Comparison of ENCODE assay signal across 39 cellular contexts in genomic region chr10:124423813-124424212, GRCh38. TPM values are rescaled to one million over a fixed set of nuclear protein-coding genes. Genes with fewer than 3 reads are reported as not detected.
"Had no signal": no experiment of that assay in that cellular context is flagged by ENCODE, and none has a peak within 500 bp of the region (broad histone marks: within the 10 kb centered on the region; RNA-seq: fewer than 3 reads in every experiment).

No MANE protein-coding gene starts in this region.

- H3K36me3 Mint-ChIP-seq: immature natural killer cell; mesothelial cell of epicardium; natural killer cell; neural progenitor cell; stimulated activated memory B cell treated with anti-CD40 and anti-IgM and Interleukin-4, amounts not matched to agents 10 μg/mL and 1 μg/mL and 100 μg/mL, for 72 hours had no signal

- H3K4me1 ChIP-seq: neural progenitor cell, parathyroid adenoma, right atrium auricular region had no signal

- ATAC-seq: left colon; left lung; lower lobe of right lung; natural killer cell; right lobe of liver; stimulated activated memory B cell treated with anti-CD40 and anti-IgM and Interleukin-4, amounts not matched to agents 10 μg/mL and 1 μg/mL and 100 μg/mL, for 72 hours; stimulated activated naive CD8-positive, alpha-beta T cell treated with anti-CD3 and anti-CD28 coated beads, Interleukin-15, amount 100 ng/mL, for 72 hours had no signal

- H2AFZ ChIP-seq: neural progenitor cell, parathyroid adenoma had no signal

- H3K4me2 ChIP-seq: neural progenitor cell, smooth muscle cell had no signal

- H3K4me3 ChIP-seq: left lung, lower lobe of right lung, neural progenitor cell, right atrium auricular region, right lobe of liver, smooth muscle cell, testis, thyroid gland, transverse colon, upper lobe of left lung, vagina had no signal

- H3K27ac Mint-ChIP-seq: immature natural killer cell; mesothelial cell of epicardium; naive B cell; natural killer cell; nephron progenitor cell; neural progenitor cell; stimulated activated memory B cell treated with anti-CD40 and anti-IgM and Interleukin-4, amounts not matched to agents 10 μg/mL and 1 μg/mL and 100 μg/mL, for 72 hours; stimulated activated naive CD8-positive, alpha-beta T cell treated with anti-CD3 and anti-CD28 coated beads, Interleukin-15, amount 100 ng/mL, for 72 hours had no signal

- H3K9me3 ChIP-seq: left lung, lower lobe of right lung, neutrophil, right atrium auricular region, right lobe of liver, testis, thyroid gland, transverse colon, upper lobe of left lung, vagina had no signal

- H3K9ac ChIP-seq: neural progenitor cell, parathyroid adenoma had no signal

- H3K4me1 Mint-ChIP-seq: natural killer cell had no signal

- H3K27me3 ChIP-seq: right atrium auricular region, right lobe of liver, testis, thyroid gland, upper lobe of left lung, vagina had no signal

- H3K27ac ChIP-seq: left lung, lower lobe of right lung, neural progenitor cell, neutrophil, parathyroid adenoma, right atrium auricular region, right lobe of liver, testis, thyroid gland, transverse colon, upper lobe of left lung, vagina had no signal

- H3K9me3 Mint-ChIP-seq: immature natural killer cell; mesothelial cell of epicardium; naive B cell; natural killer cell; nephron progenitor cell; neural progenitor cell; stimulated activated memory B cell treated with anti-CD40 and anti-IgM and Interleukin-4, amounts not matched to agents 10 μg/mL and 1 μg/mL and 100 μg/mL, for 72 hours; stimulated activated naive CD8-positive, alpha-beta T cell treated with anti-CD3 and anti-CD28 coated beads, Interleukin-15, amount 100 ng/mL, for 72 hours had no signal

- H3K36me3 ChIP-seq: left lung, lower lobe of right lung, neural progenitor cell, neutrophil, right atrium auricular region, right lobe of liver, thyroid gland, transverse colon, upper lobe of left lung, vagina had no signal

- FAIRE-seq: islet of Langerhans, kidney had no signal

- H3K4me3 Mint-ChIP-seq: immature natural killer cell; mesothelial cell of epicardium; naive B cell; natural killer cell; nephron progenitor cell; neural progenitor cell; stimulated activated memory B cell treated with anti-CD40 and anti-IgM and Interleukin-4, amounts not matched to agents 10 μg/mL and 1 μg/mL and 100 μg/mL, for 72 hours; stimulated activated naive CD8-positive, alpha-beta T cell treated with anti-CD3 and anti-CD28 coated beads, Interleukin-15, amount 100 ng/mL, for 72 hours had no signal

- H3K79me2 ChIP-seq: parathyroid adenoma had no signal

- DNase-seq: hypothalamus; immature natural killer cell; kidney; left colon; left lung; lower lobe of right lung; mesendoderm; naive B cell; natural killer cell; nephron progenitor cell; occipital lobe; right lobe of liver; stimulated activated CD4-positive, alpha-beta T cell treated with anti-CD3 and anti-CD28 coated beads, Interleukin-1b, Interleukin-23, amount 100 ng/mL, for 48 hours; stimulated activated CD4-positive, alpha-beta T cell treated with anti-CD3 and anti-CD28 coated beads, Interleukin-2, amount 100 ng/mL, for 48 hours; stimulated activated CD4-positive, alpha-beta T cell treated with anti-CD3 and anti-CD28 coated beads, Interleukin-4, amount 100 ng/mL, for 4 hours; stimulated activated CD8-positive, alpha-beta memory T cell treated with anti-CD3 and anti-CD28 coated beads, Interleukin-4, amount 100 ng/mL, for 48 hours; stimulated activated naive CD4-positive, alpha-beta T cell treated with Interleukin-2 at 50 U/mL for 16 hours; stimulated activated naive CD8-positive, alpha-beta T cell treated with anti-CD3 and anti-CD28 coated beads, Interleukin-15, amount 100 ng/mL, for 72 hours; testis; thyroid gland; transverse colon had no signal

RNA-seq across cellular contexts. Expression of gene NKX1-2, which starts 26.0 kb away (rescaled TPM):
- total RNA-seq: kidney, left colon, left lung, liver, lower lobe of right lung, mesothelial cell of epicardium, mononuclear cell, natural killer cell, osteocyte, posterior vena cava, pulmonary artery endothelial cell, renal cortical epithelial cell, right atrium auricular region, right lobe of liver, skeletal muscle tissue, smooth muscle cell, thyroid gland, transverse colon, urinary bladder had no signal
- polyA plus RNA-seq: immature natural killer cell, liver, smooth muscle cell, urinary bladder had no signal
